Comparison of ENCODE assay signal across 8 cellular contexts in the genomic region with DNA sequence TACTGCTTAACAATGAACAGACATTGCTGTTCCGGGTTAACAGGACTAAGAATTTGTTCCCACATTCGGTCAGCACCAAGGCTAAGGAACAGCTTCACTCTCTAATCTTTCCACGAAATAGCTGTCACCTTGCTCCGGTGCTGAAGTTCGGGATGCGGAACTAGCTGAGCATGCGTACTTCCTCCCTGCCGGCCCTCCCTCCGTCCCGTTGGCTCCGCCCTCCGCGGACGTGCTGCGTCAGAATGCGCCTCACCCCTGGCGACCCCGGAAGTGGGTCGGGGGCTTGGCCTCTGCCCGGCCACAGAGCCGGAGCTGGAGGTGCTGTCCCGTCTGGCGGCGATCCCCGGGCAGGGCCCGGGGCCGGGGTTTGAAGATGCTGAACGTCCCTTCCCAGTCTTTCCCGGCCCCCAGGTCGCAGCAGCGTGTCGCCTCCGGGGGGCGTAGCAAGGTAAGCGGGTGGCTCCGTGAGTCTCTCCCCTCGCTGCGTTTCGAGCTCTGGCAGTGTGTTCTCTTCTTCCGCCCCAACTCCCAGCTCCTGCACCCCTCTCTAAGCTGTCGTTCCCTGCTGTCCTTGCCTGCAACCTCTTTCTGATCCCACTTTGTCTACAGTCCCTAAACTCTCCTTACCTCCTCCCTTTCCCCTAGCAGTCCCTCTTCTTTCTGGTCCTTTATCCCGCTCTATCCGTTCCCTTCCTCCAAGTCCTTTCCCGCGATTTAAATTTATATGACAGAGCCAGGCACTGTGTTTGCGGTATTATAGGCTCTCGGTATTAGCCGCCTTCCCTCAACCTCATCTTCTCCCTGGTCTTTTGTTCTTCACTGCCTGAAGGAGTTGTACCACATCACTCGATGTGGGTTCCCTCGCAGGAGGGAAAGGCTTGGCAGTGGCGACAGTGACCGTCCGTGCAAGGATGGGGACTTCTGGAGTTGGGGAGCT. TPM values are rescaled to one million over a fixed set of nuclear protein-coding genes. Genes with fewer than 3 reads are reported as not detected.
A peak's percentile ranks its signal among the peaks of the same experiment; 100 is the strongest.
DNase-seq lines count a peak whose midpoint lies in the region; ATAC-seq and TF ChIP-seq lines count a peak whose summit lies in the region.

TSS of gene CYB5R4 (plus strand) at position 280 of the 937 bp plus-strand sequence. CDS start at position 374, 94 bp downstream.

- ATAC-seq in GM18499 (IDR thresholded peaks at IDR 0.05; ENCODE audit: insufficient read depth, unreplicated experiment) (peak; percentile 87), HG02943 (IDR thresholded peaks at IDR 0.05; ENCODE audit: low read depth, unreplicated experiment) (peak; percentile 98)

- peak in 1 of 2 donors; percentile 82 for TF ChIP-seq POLR2A in vagina (IDR thresholded peaks at IDR 0.05)

- no peaks in the 10 kb centered on the region for H3K9me3 ChIP-seq in right atrium auricular region
- H3K9me3 ChIP-seq in vagina = no peaks in the 10 kb centered on the region

- H3K36me3 ChIP-seq in right atrium auricular region (no peaks in the 10 kb centered on the region), vagina (peaks cover 0 to 4% of the 10 kb centered on the region in 2 donors)

- H3K4me1 ChIP-seq in right atrium auricular region (peaks cover 0 to 16% of the 10 kb centered on the region in 2 donors), vagina (peaks cover 24% of the 10 kb centered on the region)

- TF ChIP-seq CTCF in right atrium auricular region (IDR thresholded peaks at IDR 0.05) = peak in 1 of 2 donors; percentile 69
- peak in 2 of 3 experiments; percentile 27 to 47 for TF ChIP-seq CTCF in vagina (IDR thresholded peaks at IDR 0.05)

- no peaks in the 10 kb centered on the region for H3K27me3 ChIP-seq in right atrium auricular region
- no peaks in the 10 kb centered on the region for H3K27me3 ChIP-seq in vagina

- intact Hi-C loops in T-helper 2 cell treated with Interferon-gamma antibody and Interleukin-4, amounts not matched to agents 100 ng/mL and 5 ng/mL, for 36 hours (cut with micrococcal nuclease) = loop anchor here (1.0 to 10.0 kb wide), 7 partner anchors 25 to 1819 kb away; partner anchors contain the start of genes CEP162, DOP1A, PGM3 and RWDD2A
- intact Hi-C loops in vagina (cut with DNase I) = no loop called here

- DNase-seq in NCI-H187 treated with DMSO at 0.1 percent for 48 hours (lab: John Stamatoyannopoulos, UW) (peak; percentile 70), anterior cingulate cortex (lab: John Stamatoyannopoulos, UW) (peak; percentile 49 to 94 (median 89)), right atrium auricular region (ENCODE audit: low spot score) (peak; percentile 94), pulmonary artery endothelial cell (ENCODE audit: low read depth, low spot score) (peak; percentile 75), vagina (ENCODE audit: extremely low spot score in 2 of 2) (no peak)

- H3K4me3 ChIP-seq in right atrium auricular region = peak within 1 kb of the TSS; percentile 76 to 96
- peak within 1 kb of the TSS; percentile 85 for H3K4me3 ChIP-seq in vagina

- H3K27ac ChIP-seq in right atrium auricular region (peak within 1 kb of the TSS; percentile 88 to 89), vagina (peak within 1 kb of the TSS; percentile 87)

RNA-seq across cellular contexts. Expression of gene CYB5R4, which starts in this region (rescaled TPM):
- 31.2 and 32.4 TPM in 2 replicates for total RNA-seq in T-helper 2 cell treated with Interferon-gamma antibody and Interleukin-4, amounts not matched to agents 100 ng/mL and 5 ng/mL, for 36 hours
- total RNA-seq in right atrium auricular region (1 to 10 TPM; 3.3 to 3.9 TPM), pulmonary artery endothelial cell (4.4 and 8.6 TPM in 2 replicates), vagina (4.9 TPM)

Comparison
In these comparisons a context has a peak if more than half of its experiments do, and no peak if none do; other contexts are left out.
1. DNase-seq: peak in NCI-H187 treated with DMSO at 0.1 percent for 48 hours (single experiment), anterior cingulate cortex (58 of 58), right atrium auricular region (single experiment) and pulmonary artery endothelial cell (single experiment); none in vagina (0 of 2).